In genomic region chr3:186614266-186614596, GRCh38 we compare ENCODE assay signal across 13 cellular contexts. TPM values are rescaled to one million over a fixed set of nuclear protein-coding genes. Genes with fewer than 3 reads are reported as not detected.
A peak's percentile ranks its signal among the peaks of the same experiment; 100 is the strongest.
DNase-seq lines count a peak whose midpoint lies in the region; ATAC-seq, FAIRE-seq and TF ChIP-seq lines count a peak whose summit lies in the region.
"Had no signal": no experiment of that assay in that cellular context is flagged by ENCODE, and none has a peak within 500 bp of the region (broad histone marks: within the 10 kb centered on the region; RNA-seq: fewer than 3 reads in every experiment).

No MANE protein-coding gene starts in this region.

- no peak overlapping the region for H3K4ac ChIP-seq in H1 (replicated peaks; ENCODE audit: insufficient read length, low read depth, low read length)

- H3K36me3 Mint-ChIP-seq in CD4-positive, alpha-beta memory T cell, result no peaks in the 10 kb centered on the region
- H3K36me3 Mint-ChIP-seq: neural progenitor cell, type B pancreatic cell had no signal

- H2BK20ac ChIP-seq in H1 (ENCODE audit: low read length), result no peak overlapping the region

- H3K4me2 ChIP-seq in KMS-11 (peak overlapping the region; percentile 27; the same call in 1 of the 2 replicates), H1 (ENCODE audit: insufficient read depth in 1 of 2, low read depth in 2 of 2, low read length in 2 of 2) (no peak overlapping the region)
- H3K4me2 ChIP-seq: neural progenitor cell had no signal

- H2BK120ac ChIP-seq in H1 (replicated peaks; ENCODE audit: low read depth, low read length), result no peak overlapping the region

- H2BK15ac ChIP-seq in H1 (ENCODE audit: low read length), result no peak overlapping the region

- H3K9me3 ChIP-seq in CD4-positive, alpha-beta memory T cell (ENCODE audit: control insufficient read depth in 1 of 2, low read length in 2 of 2), result no peaks in the 10 kb centered on the region
- no peaks in the 10 kb centered on the region for H3K9me3 ChIP-seq in H1 (ENCODE audit: insufficient read depth in 2 of 2, low read depth in 1 of 2, low read length in 1 of 2)
- H3K9me3 ChIP-seq: adrenal gland, HAP-1 had no signal

- peaks cover 9 to 14% of the 10 kb centered on the region in 2 donors for H3K27me3 Mint-ChIP-seq in CD4-positive, alpha-beta memory T cell

- peak overlapping the region; percentile 65 for H2AFZ ChIP-seq in KMS-11 (ENCODE audit: low read depth)
- no peak overlapping the region for H2AFZ ChIP-seq in H1 (ENCODE audit: low read length)

- peak overlapping the region in 7 of 8 donors; percentile 29 to 83 (median 69) for H3K4me3 Mint-ChIP-seq in CD4-positive, alpha-beta memory T cell

- no peak overlapping the region for H2BK5ac ChIP-seq in H1 (ENCODE audit: low read depth, low read length)

- WGBS in H1 (ENCODE audit: extremely low coverage in 1 of 2, insufficient coverage in 1 of 2, insufficient read length in 1 of 2, insufficient replicate concordance in 2 of 2, low coverage in 1 of 2, low lambda C conversion rate in 2 of 2, missing lambda C conversion rate in 1 of 2), 2 experiments, result 85% methylated on average over 6 of the region's 6 CpGs; no CpG with 5 or more reads in 1 of the 2 experiments

- H2BK12ac ChIP-seq in H1 (ENCODE audit: low read depth, low read length), result 0 out of 2 replicates have a peak overlapping the region, but pooled peaks have one; percentile 12

- H2AK5ac ChIP-seq in H1 (ENCODE audit: low read depth, low read length), result no peak overlapping the region

- no peak overlapping the region for H3K18ac ChIP-seq in H1 (ENCODE audit: extremely low read depth, low read length)

- CTCF ChIA-PET in CD4-positive, alpha-beta memory T cell (lab: Charles Lee; ENCODE audit: partially characterized antibody), result interaction anchor here (0.6 to 10.9 kb wide), 43 partner anchors 11 to 1028 kb away, joined by 3 to 278 read pairs (median 5); partner anchors contain the start of genes DNAJB11, EIF4A2, RFC4 and SENP2
- CTCF ChIA-PET in H1 (lab: Charles Lee; ENCODE audit: partially characterized antibody), result interaction anchor here (0.6 to 12.9 kb wide), 43 partner anchors 11 to 917 kb away, joined by 3 to 333 read pairs (median 5); partner anchors contain the start of genes DNAJB11 and HRG

- TF ChIP-seq RAD21 in H1 (IDR thresholded peaks at IDR 0.05 in 1 of 2, conservative IDR thresholded peaks at IDR 0.05 in 1 of 2; ENCODE audit: low read depth in 2 of 2, low read length in 2 of 2), result no peak

- intact Hi-C loops in CD4-positive, alpha-beta memory T cell (cut with micrococcal nuclease), result no loop called here
- intact Hi-C loops in Right ventricle myocardium superior (cut with DNase I), result loop anchor here (2.0 kb wide), 2 partner anchors 139 to 207 kb away; no protein-coding TSS in a partner anchor

- H3K27me3 ChIP-seq in CD4-positive, alpha-beta memory T cell (ENCODE audit: insufficient read depth, low read length), result no peaks in the 10 kb centered on the region
- H3K27me3 ChIP-seq in KMS-11 (ENCODE audit: insufficient read depth, low read depth), result no peaks in the 10 kb centered on the region
- no peaks in the 10 kb centered on the region; a peak in 1 of 7 replicates for H3K27me3 ChIP-seq in H1 (replicated peaks in 1 of 4; ENCODE audit: control insufficient read depth in 3 of 4, extremely low read depth in 1 of 4, insufficient read depth in 3 of 4, low read length in 3 of 4)
- H3K27me3 ChIP-seq: adrenal gland had no signal

- POLR2A ChIA-PET in CD4-positive, alpha-beta memory T cell (lab: Charles Lee; ENCODE audit: partially characterized antibody), result interaction anchor here (0.7 to 2.6 kb wide), 8 partner anchors 24 to 627 kb away, joined by 3 to 12 read pairs (median 4); partner anchors contain the start of genes DNAJB11 and EIF4A2
- POLR2A ChIA-PET in H1 (lab: Charles Lee; ENCODE audit: partially characterized antibody), result interaction anchor here (1.2 to 6.2 kb wide), 7 partner anchors 11 to 176 kb away, joined by 3 to 87 read pairs (median 4); partner anchors contain the start of genes DNAJB11 and EIF4A2

- TF ChIP-seq EP300 in H1 (IDR thresholded peaks at IDR 0.05; ENCODE audit: borderline replicate concordance in 1 of 2, low read depth in 2 of 2, low read length in 2 of 2), result no peak

- H3K14ac ChIP-seq in H1 (ENCODE audit: insufficient read length), result no peak overlapping the region

- no peak overlapping the region for H3K9ac ChIP-seq in KMS-11
- no peak overlapping the region for H3K9ac ChIP-seq in H1 (replicated peaks in 1 of 4; ENCODE audit: extremely low read depth in 1 of 4, low read depth in 3 of 4, low read length in 3 of 4)
- H3K9ac ChIP-seq: neural progenitor cell had no signal

- H4K20me1 ChIP-seq in KMS-11 (ENCODE audit: insufficient read depth), result no peaks in the 10 kb centered on the region
- no peaks in the 10 kb centered on the region for H4K20me1 ChIP-seq in H1 (replicated peaks in 1 of 2; ENCODE audit: control insufficient read depth in 1 of 2, insufficient read depth in 2 of 2, low read length in 2 of 2)

- H4K8ac ChIP-seq in H1 (ENCODE audit: extremely low read depth, insufficient read depth, low read length), result no peak overlapping the region

- H3K23me2 ChIP-seq in H1 (ENCODE audit: low read depth, low read length), result no peaks in the 10 kb centered on the region

- no peak for FAIRE-seq in H1 (lab: Jason Lieb, UNC)
- FAIRE-seq: frontal cortex had no signal

- no peaks in the 10 kb centered on the region for H3K36me3 ChIP-seq in CD4-positive, alpha-beta memory T cell (ENCODE audit: insufficient read depth, low read length)
- H3K36me3 ChIP-seq in KMS-11 (ENCODE audit: insufficient read depth), result no peaks in the 10 kb centered on the region
- H3K36me3 ChIP-seq in H1 (ENCODE audit: control insufficient read depth in 2 of 4, insufficient read depth in 4 of 4, low read length in 3 of 4), result no peaks in the 10 kb centered on the region
- H3K36me3 ChIP-seq: adrenal gland, HAP-1, neural progenitor cell had no signal

- H4K5ac ChIP-seq in H1 (ENCODE audit: insufficient read length, low read depth, low read length), result no peak overlapping the region

- no peak for TF ChIP-seq POLR2A in H1 (IDR thresholded peaks at IDR 0.05; ENCODE audit: control extremely low read depth in 1 of 2, low read depth in 2 of 2, low read length in 2 of 2)

- peak overlapping the region in 1 of 2 donors; percentile 29 for H3K4me3 ChIP-seq in CD4-positive, alpha-beta memory T cell (ENCODE audit: low read length in 2 of 2)
- H3K4me3 ChIP-seq in KMS-11 (IDR thresholded peaks at IDR 0.05; ENCODE audit: insufficient read depth, low read depth, low read length) (no peak overlapping the region), H1 (ENCODE audit: extremely low read depth in 1 of 4, insufficient read depth in 2 of 4, low read depth in 3 of 4, low read length in 4 of 4) (no peak overlapping the region)
- H3K4me3 ChIP-seq: adrenal gland, HAP-1, neural progenitor cell had no signal

- H3K79me2 ChIP-seq in KMS-11 (ENCODE audit: insufficient read depth, low read depth) (no peaks in the 10 kb centered on the region), H1 (ENCODE audit: control insufficient read depth in 1 of 2, insufficient read depth in 2 of 2, low read length in 2 of 2) (no peaks in the 10 kb centered on the region)

- no peaks in the 10 kb centered on the region for H3K79me1 ChIP-seq in H1 (ENCODE audit: low read depth, low read length)

- H4K91ac ChIP-seq in H1 (replicated peaks; ENCODE audit: insufficient read length, low read length), result no peak overlapping the region

- no peak overlapping the region for H3K23ac ChIP-seq in H1 (ENCODE audit: insufficient read length)

- peaks cover 18% of the 10 kb centered on the region for H3K4me1 ChIP-seq in CD4-positive, alpha-beta memory T cell (ENCODE audit: insufficient read depth, low read length)
- H3K4me1 ChIP-seq in KMS-11 (ENCODE audit: low read depth, poor library complexity, severe bottlenecking), result peaks cover 13% of the 10 kb centered on the region
- peaks cover 0 to 7% (median 6%) of the 10 kb centered on the region in 4 experiments; a peak in 6 of 7 replicates for H3K4me1 ChIP-seq in H1 (replicated peaks in 1 of 4; ENCODE audit: control insufficient read depth in 3 of 4, insufficient read depth in 4 of 4, low read length in 3 of 4)
- H3K4me1 ChIP-seq: adrenal gland, HAP-1, neural progenitor cell had no signal

- no peak overlapping the region for H3K56ac ChIP-seq in H1 (replicated peaks; ENCODE audit: insufficient read length, low read depth, low read length)

- TF ChIP-seq CTCF in KMS-11 (conservative IDR thresholded peaks at IDR 0.05; ENCODE audit: low read depth, low read length), result no peak
- no peak for TF ChIP-seq CTCF in H1 (IDR thresholded peaks at IDR 0.05; ENCODE audit: control extremely low read depth in 1 of 3, insufficient read depth in 1 of 3, low read depth in 1 of 3, low read length in 3 of 3)

- DNase-seq in CD4-positive, alpha-beta memory T cell, result peak in 1 of 5 donors; percentile 7
- no peak for DNase-seq in H1 (ENCODE audit: low read depth in 1 of 2, low spot score in 2 of 2)
- no peak for DNase-seq in NCI-H2196 treated with DMSO at 0.1 percent for 48 hours (lab: John Stamatoyannopoulos, UW; ENCODE audit: unreplicated experiment)
- no peak for DNase-seq in NCI-H69 (lab: John Stamatoyannopoulos, UW)
- DNase-seq in Right ventricle myocardium superior, result no peak

- H3K9me3 Mint-ChIP-seq in CD4-positive, alpha-beta memory T cell, result no peaks in the 10 kb centered on the region
- H3K9me3 Mint-ChIP-seq: IgD-negative memory B cell, neural progenitor cell, type B pancreatic cell had no signal

- no peak overlapping the region for H3K27ac ChIP-seq in CD4-positive, alpha-beta memory T cell (ENCODE audit: low read depth, low read length)
- H3K27ac ChIP-seq in KMS-11 (no peak overlapping the region), H1 (ENCODE audit: low read depth, low read length) (no peak overlapping the region)
- H3K27ac ChIP-seq: adrenal gland, neural progenitor cell had no signal

- no peak for ATAC-seq in Right ventricle myocardium superior (ENCODE audit: poor library complexity)

- H3K4me1 Mint-ChIP-seq in CD4-positive, alpha-beta memory T cell, result peaks cover 10 to 28% (median 20%) of the 10 kb centered on the region in 4 donors

- H3K27ac Mint-ChIP-seq in CD4-positive, alpha-beta memory T cell, result peak overlapping the region; percentile 2 to 84 (median 53)

RNA-seq across cellular contexts. Expression of gene AHSG, which starts 1.4 kb away (rescaled TPM):
- not detected for total RNA-seq in CD4-positive, alpha-beta memory T cell
- polyA plus RNA-seq in CD4-positive, alpha-beta memory T cell, result not detected
- total RNA-seq in H1 (2021; fragmentation: NEBNext Ultra II Directional; extraction: Animal tissue kit (Norgen Biotek cat#: 25700)), result 0.78 and 1.1 TPM in 2 replicates
- polyA plus RNA-seq in H1 (2011; rRNA removed), result 0.68 and 0.86 TPM in 2 replicates
- polyA plus RNA-seq in H1 (2011; cell fraction: cytosol; rRNA removed), result 2.4 TPM
- polyA plus RNA-seq in H1 (2011; cell fraction: nucleus; rRNA removed), result 0.47 TPM
- 0.46 to 1.1 TPM (median 0.57 TPM) in 4 replicates for polyA plus RNA-seq in H1 (2012, experiment 1 of 2)
- polyA plus RNA-seq in H1 (2012, experiment 2 of 2), result 0.46 TPM
- 0.69 TPM for polyA plus RNA-seq in H1 (2013, experiment 1 of 2)
- 0.61 TPM for polyA plus RNA-seq in H1 (2013, experiment 2 of 2)
- 0.46 TPM in 1 of 2 replicates, not detected in the other for polyA minus RNA-seq in H1 (2011; rRNA and poly(A)+ RNA removed)
- polyA minus RNA-seq in H1 (2011; cell fraction: cytosol; rRNA and poly(A)+ RNA removed), result 0.66 TPM
- 0.50 TPM for polyA minus RNA-seq in H1 (2011; cell fraction: nucleus; rRNA and poly(A)+ RNA removed)
- total RNA-seq in Right ventricle myocardium superior, result not detected
- total RNA-seq: frontal cortex had no signal
- polyA plus RNA-seq: IgD-negative memory B cell had no signal

RNA-seq across cellular contexts. Expression of gene FETUB, which starts 26.0 kb away (rescaled TPM):
- total RNA-seq in CD4-positive, alpha-beta memory T cell, result not detected
- not detected for polyA plus RNA-seq in CD4-positive, alpha-beta memory T cell
- total RNA-seq in H1 (2021; fragmentation: NEBNext Ultra II Directional; extraction: Animal tissue kit (Norgen Biotek cat#: 25700)), result not detected in 2 replicates
- 0.15 TPM in 1 of 2 replicates, not detected in the other for polyA plus RNA-seq in H1 (2011; rRNA removed)
- 0.09 TPM for polyA plus RNA-seq in H1 (2011; cell fraction: cytosol; rRNA removed)
- 0.19 TPM for polyA plus RNA-seq in H1 (2011; cell fraction: nucleus; rRNA removed)
- polyA plus RNA-seq in H1 (2012, experiment 1 of 2), result 0.10 to 0.25 TPM (median 0.19 TPM) in 4 replicates
- polyA plus RNA-seq in H1 (2012, experiment 2 of 2), result not detected
- not detected for polyA plus RNA-seq in H1 (2013, experiment 1 of 2)
- polyA plus RNA-seq in H1 (2013, experiment 2 of 2), result 0.07 TPM
- polyA minus RNA-seq in H1 (2011; rRNA and poly(A)+ RNA removed), result not detected in 2 replicates
- polyA minus RNA-seq in H1 (2011; cell fraction: cytosol; rRNA and poly(A)+ RNA removed), result not detected
- polyA minus RNA-seq in H1 (2011; cell fraction: nucleus; rRNA and poly(A)+ RNA removed), result not detected
- not detected for total RNA-seq in Right ventricle myocardium superior
- total RNA-seq: adrenal gland, frontal cortex, mammary epithelial cell had no signal
- polyA plus RNA-seq: adrenal gland, IgD-negative memory B cell had no signal

RNA-seq across cellular contexts. Expression of gene DNAJB11, which starts 43.7 kb away (rescaled TPM):
- total RNA-seq in CD4-positive, alpha-beta memory T cell, result 10 to 100 TPM; 34.0 to 38.6 TPM
- 10 to 100 TPM; 37.6 to 40.0 TPM for polyA plus RNA-seq in CD4-positive, alpha-beta memory T cell
- total RNA-seq in H1 (2021; fragmentation: NEBNext Ultra II Directional; extraction: Animal tissue kit (Norgen Biotek cat#: 25700)), result 63.9 and 67.7 TPM in 2 replicates
- 14.3 and 14.6 TPM in 2 replicates for polyA plus RNA-seq in H1 (2011; rRNA removed)
- 31.5 TPM for polyA plus RNA-seq in H1 (2011; cell fraction: cytosol; rRNA removed)
- 10.7 TPM for polyA plus RNA-seq in H1 (2011; cell fraction: nucleus; rRNA removed)
- 49.6 to 72.3 TPM (median 56.3 TPM) in 4 replicates for polyA plus RNA-seq in H1 (2012, experiment 1 of 2)
- polyA plus RNA-seq in H1 (2012, experiment 2 of 2), result 20.4 TPM
- polyA plus RNA-seq in H1 (2013, experiment 1 of 2), result 96.2 TPM
- 134 TPM for polyA plus RNA-seq in H1 (2013, experiment 2 of 2)
- polyA minus RNA-seq in H1 (2011; rRNA and poly(A)+ RNA removed), result 8.2 and 8.8 TPM in 2 replicates
- polyA minus RNA-seq in H1 (2011; cell fraction: cytosol; rRNA and poly(A)+ RNA removed), result 20.0 TPM
- 19.1 TPM for polyA minus RNA-seq in H1 (2011; cell fraction: nucleus; rRNA and poly(A)+ RNA removed)
- total RNA-seq in Right ventricle myocardium superior, result 19.7 TPM

RNA-seq across cellular contexts. Expression of gene TBCCD1, which starts 47.1 kb away (rescaled TPM):
- 10 to 100 TPM; 20.4 to 21.0 TPM for total RNA-seq in CD4-positive, alpha-beta memory T cell
- polyA plus RNA-seq in CD4-positive, alpha-beta memory T cell, result 10 to 100 TPM; 20.1 to 28.6 TPM
- total RNA-seq in H1 (2021; fragmentation: NEBNext Ultra II Directional; extraction: Animal tissue kit (Norgen Biotek cat#: 25700)), result 13.4 and 13.9 TPM in 2 replicates
- 8.4 and 11.3 TPM in 2 replicates for polyA plus RNA-seq in H1 (2011; rRNA removed)
- polyA plus RNA-seq in H1 (2011; cell fraction: cytosol; rRNA removed), result 9.3 TPM
- polyA plus RNA-seq in H1 (2011; cell fraction: nucleus; rRNA removed), result 6.9 TPM
- 7.8 to 11.2 TPM (median 8.2 TPM) in 4 replicates for polyA plus RNA-seq in H1 (2012, experiment 1 of 2)
- 2.6 TPM for polyA plus RNA-seq in H1 (2012, experiment 2 of 2)
- 6.9 TPM for polyA plus RNA-seq in H1 (2013, experiment 1 of 2)
- 7.8 TPM for polyA plus RNA-seq in H1 (2013, experiment 2 of 2)
- 20.2 and 20.6 TPM in 2 replicates for polyA minus RNA-seq in H1 (2011; rRNA and poly(A)+ RNA removed)
- polyA minus RNA-seq in H1 (2011; cell fraction: cytosol; rRNA and poly(A)+ RNA removed), result 6.9 TPM
- polyA minus RNA-seq in H1 (2011; cell fraction: nucleus; rRNA and poly(A)+ RNA removed), result 10.5 TPM
- total RNA-seq in Right ventricle myocardium superior, result 6.2 TPM

RNA-seq across cellular contexts. Expression of gene HRG, which starts 51.6 kb away (rescaled TPM):
- total RNA-seq in CD4-positive, alpha-beta memory T cell, result not detected
- polyA plus RNA-seq in CD4-positive, alpha-beta memory T cell, result not detected
- 0.15 TPM in 1 of 2 replicates, not detected in the other for total RNA-seq in H1 (2021; fragmentation: NEBNext Ultra II Directional; extraction: Animal tissue kit (Norgen Biotek cat#: 25700))
- polyA plus RNA-seq in H1 (2011; rRNA removed), result 0.03 TPM in 1 of 2 replicates, not detected in the other
- polyA plus RNA-seq in H1 (2011; cell fraction: cytosol; rRNA removed), result not detected
- polyA plus RNA-seq in H1 (2011; cell fraction: nucleus; rRNA removed), result not detected
- polyA plus RNA-seq in H1 (2012, experiment 1 of 2), result 0.21 TPM in 1 of 4 replicates, not detected in the others
- polyA plus RNA-seq in H1 (2012, experiment 2 of 2), result not detected
- polyA plus RNA-seq in H1 (2013, experiment 1 of 2), result 0.22 TPM
- 0.17 TPM for polyA plus RNA-seq in H1 (2013, experiment 2 of 2)
- polyA minus RNA-seq in H1 (2011; rRNA and poly(A)+ RNA removed), result not detected in 2 replicates
- not detected for polyA minus RNA-seq in H1 (2011; cell fraction: cytosol; rRNA and poly(A)+ RNA removed)
- polyA minus RNA-seq in H1 (2011; cell fraction: nucleus; rRNA and poly(A)+ RNA removed), result not detected
- not detected for total RNA-seq in Right ventricle myocardium superior
- total RNA-seq: frontal cortex had no signal
- polyA plus RNA-seq: IgD-negative memory B cell had no signal
